8 cellular contexts compared by ENCODE assay signal in the genomic region with DNA sequence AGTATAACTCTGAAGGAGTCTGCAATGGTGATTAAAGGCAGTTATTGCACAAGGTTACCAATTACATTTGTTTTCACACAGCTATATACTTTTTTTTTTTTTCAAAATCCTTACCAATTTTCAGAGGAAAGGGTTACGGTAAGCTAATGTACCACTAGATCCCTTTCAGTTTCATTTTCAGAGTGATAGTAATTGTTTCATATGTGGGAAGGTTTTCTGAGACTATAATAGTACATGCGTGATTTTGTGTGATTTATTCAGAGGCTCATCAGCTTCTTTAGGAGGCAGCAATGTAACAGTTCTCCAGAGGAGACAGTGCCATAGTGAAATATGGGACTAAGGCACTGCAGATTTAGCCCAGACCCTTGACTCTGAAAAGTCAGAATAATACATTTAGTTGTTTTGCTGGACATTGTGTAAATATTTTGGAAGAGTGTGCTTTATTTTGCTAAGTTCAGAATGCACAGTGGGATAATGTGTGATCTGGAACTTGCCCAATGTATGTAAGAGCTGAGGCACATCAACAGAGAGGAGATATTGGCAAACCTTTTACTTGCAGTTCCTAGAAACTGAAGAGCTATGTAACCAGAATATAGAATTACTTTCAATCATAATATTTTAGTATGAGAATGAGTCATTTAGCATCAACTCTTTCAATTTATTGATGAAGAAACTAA.
DNase-seq lines count a peak whose midpoint lies in the region; ATAC-seq, FAIRE-seq and TF ChIP-seq lines count a peak whose summit lies in the region.

No MANE protein-coding gene starts in this region.

- no peaks in the 10 kb centered on the region for H3K4me1 ChIP-seq in lung (ENCODE audit: control insufficient read depth in 2 of 2, insufficient read depth in 2 of 2, low read length in 2 of 2)

- TF ChIP-seq CTCF in lung (IDR thresholded peaks at IDR 0.05; ENCODE audit: control extremely low read depth, extremely low read depth), result no peak

- ATAC-seq in GM18511 (IDR thresholded peaks at IDR 0.05; ENCODE audit: unreplicated experiment) (peak; percentile 82), GM21737 (IDR thresholded peaks at IDR 0.05; ENCODE audit: unreplicated experiment) (peak; percentile 77), lung (ENCODE audit: insufficient read depth, low FRiP score) (peak; percentile 34)

- H3K4me3 ChIP-seq in lung, result no peak overlapping the region

- peak; percentile 67 for DNase-seq in NAMALWA (ENCODE audit: low spot score)
- DNase-seq in lung (ENCODE audit: low spot score), result no peak
- no peak for DNase-seq in SK-N-DZ (ENCODE audit: low spot score)
- DNase-seq in RCC 7860 (ENCODE audit: low spot score), result no peak
- no peak for DNase-seq in DMS 273 (lab: John Stamatoyannopoulos, UW; ENCODE audit: unreplicated experiment)
- DNase-seq in SKM-1 (lab: John Stamatoyannopoulos, UW; ENCODE audit: unreplicated experiment), result no peak

- FAIRE-seq in RCC 7860 (lab: Jason Lieb, UNC), result no peak

- no peaks in the 10 kb centered on the region for H3K27me3 ChIP-seq in lung (ENCODE audit: control insufficient read depth, insufficient read depth)

- H3K27ac ChIP-seq in lung (ENCODE audit: low read depth in 1 of 2, low read length in 1 of 2), result no peak overlapping the region

- WGBS in lung, 2 donors, result 21 to 26% methylated on average over 2 of the region's 2 CpGs

- H3K36me3 ChIP-seq in lung (ENCODE audit: control insufficient read depth in 2 of 2, insufficient read depth in 2 of 2, low read length in 2 of 2), result no peaks in the 10 kb centered on the region

- H3K9me3 ChIP-seq in lung (ENCODE audit: control insufficient read depth in 2 of 2, insufficient read depth in 1 of 2, low read length in 1 of 2), result no peaks in the 10 kb centered on the region
